ENCODE assay signal across 14 cellular contexts in the genomic region with DNA sequence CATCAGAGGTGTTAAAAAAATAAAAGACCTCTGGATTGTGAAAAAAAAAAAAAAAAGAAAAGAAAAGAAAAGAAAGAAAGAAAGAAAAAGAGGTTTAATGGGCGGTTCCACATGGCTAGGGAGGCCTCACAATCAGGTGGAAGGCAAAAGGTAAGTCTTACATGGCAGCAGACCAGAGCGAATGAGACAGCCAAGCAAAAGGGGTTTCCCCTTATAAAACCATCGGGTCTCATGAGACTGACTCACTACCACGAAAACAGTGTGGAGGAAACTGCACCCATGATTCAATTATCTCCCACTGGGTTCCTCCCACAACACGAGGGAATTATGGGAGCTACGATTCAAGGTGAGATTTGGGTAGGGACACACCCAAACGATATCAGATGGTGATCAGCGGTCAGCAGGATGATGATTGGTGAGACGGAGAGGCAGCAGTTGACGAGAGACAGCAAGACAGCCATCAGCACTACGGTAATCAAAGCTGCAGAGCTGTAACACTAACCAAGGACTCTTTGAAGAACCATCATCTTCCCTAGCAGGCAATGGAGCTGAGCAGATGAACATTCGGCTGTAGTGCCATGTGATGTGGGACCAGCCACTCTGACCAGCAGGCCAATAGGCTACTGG. TPM values are rescaled to one million over a fixed set of nuclear protein-coding genes. Genes with fewer than 3 reads are reported as not detected.
DNase-seq lines count a peak whose midpoint lies in the region; ATAC-seq and TF ChIP-seq lines count a peak whose summit lies in the region.
"Had no signal": no experiment of that assay in that cellular context is flagged by ENCODE, and none has a peak within 500 bp of the region (broad histone marks: within the 10 kb centered on the region; RNA-seq: fewer than 3 reads in every experiment).

No MANE protein-coding gene starts in this region.

- no peak overlapping the region for H3K4me3 Mint-ChIP-seq in CD14-positive monocyte
- H3K4me3 Mint-ChIP-seq in naive thymus-derived CD8-positive, alpha-beta T cell: peak overlapping the region in 3 of 10 donors; percentile 13 to 24 (median 21)

- peaks cover 30% of the 10 kb centered on the region for H3K4me1 Mint-ChIP-seq in CD14-positive monocyte
- H3K4me1 Mint-ChIP-seq in naive thymus-derived CD8-positive, alpha-beta T cell: peaks cover 7 to 28% (median 20%) of the 10 kb centered on the region in 4 donors

- intact Hi-C loops in CD14-positive monocyte (cut with micrococcal nuclease): loop anchor here in 1 of 2 donors (5.0 kb wide), 1 partner anchor 49 kb away; a partner anchor contains a TSS

- peaks cover 7 to 13% (median 9%) of the 10 kb centered on the region in 7 donors for H3K9me3 Mint-ChIP-seq in CD14-positive monocyte
- H3K9me3 Mint-ChIP-seq in naive thymus-derived CD8-positive, alpha-beta T cell: peaks cover 0 to 20% (median 13%) of the 10 kb centered on the region in 9 donors

- peak overlapping the region in 6 of 7 donors; percentile 13 to 88 (median 71) for H3K27ac Mint-ChIP-seq in CD14-positive monocyte
- peak overlapping the region in 5 of 10 donors; percentile 5 to 85 (median 72) for H3K27ac Mint-ChIP-seq in naive thymus-derived CD8-positive, alpha-beta T cell

- POLR2A ChIA-PET in naive thymus-derived CD8-positive, alpha-beta T cell (lab: Charles Lee): interaction anchor here (0.5 kb wide), 1 partner anchor 27 kb away, joined by 4 read pairs; no protein-coding TSS in a partner anchor

- ATAC-seq in naive thymus-derived CD8-positive, alpha-beta T cell: peak; percentile 65 to 92
- ATAC-seq in GM21526 (IDR thresholded peaks at IDR 0.05; ENCODE audit: low FRiP score, unreplicated experiment) (no peak), HG02970 (IDR thresholded peaks at IDR 0.05; ENCODE audit: low FRiP score, unreplicated experiment) (no peak)

- no peak for TF ChIP-seq CTCF in CD14-positive monocyte (IDR thresholded peaks at IDR 0.05)

- peak; percentile 72 for DNase-seq in CD14-positive monocyte (ENCODE audit: low spot score)
- peak; percentile 34 for DNase-seq in HT1080 (ENCODE audit: low read depth)
- peak; percentile 56 for DNase-seq in activated naive CD4-positive, alpha-beta T cell treated with anti-CD3 and anti-CD28 coated beads, Interleukin-2, amount 50 U/mL, for 16 hours
- peak in 3 of 10 donors; percentile 14 to 71 (median 43) for DNase-seq in naive thymus-derived CD8-positive, alpha-beta T cell
- no peak for DNase-seq in foreskin melanocyte
- no peak for DNase-seq in COR-L47 (lab: John Stamatoyannopoulos, UW)
- DNase-seq: KBM-7, NCI-H226, small intestine, testis had no signal

- H3K36me3 Mint-ChIP-seq in CD14-positive monocyte: peaks cover 0 to 4% of the 10 kb centered on the region in 2 donors
- H3K36me3 Mint-ChIP-seq in naive thymus-derived CD8-positive, alpha-beta T cell: peaks cover 0 to 5% (median 4%) of the 10 kb centered on the region in 3 donors

- H3K27me3 Mint-ChIP-seq in CD14-positive monocyte (ENCODE audit: low read depth in 3 of 3): peaks cover 2 to 8% (median 2%) of the 10 kb centered on the region in 3 donors
- peaks cover 0 to 10% (median 2%) of the 10 kb centered on the region in 5 donors for H3K27me3 Mint-ChIP-seq in naive thymus-derived CD8-positive, alpha-beta T cell

RNA-seq across cellular contexts. Expression of a gene that starts 3.9 kb away (rescaled TPM):
- polyA plus RNA-seq in CD14-positive monocyte: 1 to 10 TPM; 1.8 to 2.1 TPM
- total RNA-seq in HT1080 (2014; rRNA removed; shearing (Covaris generic)): not detected in 2 replicates
- not detected in 2 replicates for polyA plus RNA-seq in HT1080 (2015; cell fraction: cytosol; rRNA removed)
- polyA plus RNA-seq in HT1080 (2015; cell fraction: nucleus; rRNA removed): not detected in 2 replicates
- under 1 TPM; 0.11 to 0.26 TPM for total RNA-seq in naive thymus-derived CD8-positive, alpha-beta T cell
- polyA plus RNA-seq in naive thymus-derived CD8-positive, alpha-beta T cell: not detected
- total RNA-seq: SJSA1 had no signal
- polyA plus RNA-seq: neural cell had no signal

RNA-seq across cellular contexts. Expression of a gene that starts 11.8 kb away (rescaled TPM):
- polyA plus RNA-seq in CD14-positive monocyte: not detected
- not detected in 2 replicates for total RNA-seq in HT1080 (2014; rRNA removed; shearing (Covaris generic))
- 0.15 TPM in 1 of 2 replicates, not detected in the other for polyA plus RNA-seq in HT1080 (2015; cell fraction: cytosol; rRNA removed)
- polyA plus RNA-seq in HT1080 (2015; cell fraction: nucleus; rRNA removed): 0.27 and 0.35 TPM in 2 replicates
- total RNA-seq in naive thymus-derived CD8-positive, alpha-beta T cell: not detected
- not detected for polyA plus RNA-seq in naive thymus-derived CD8-positive, alpha-beta T cell
- total RNA-seq: SJSA1 had no signal
- polyA plus RNA-seq: neural cell had no signal

RNA-seq across cellular contexts. Expression of a gene that starts 19.4 kb away (rescaled TPM):
- polyA plus RNA-seq in CD14-positive monocyte: 1 to 10 TPM; 7.1 to 7.9 TPM
- not detected in 2 replicates for total RNA-seq in HT1080 (2014; rRNA removed; shearing (Covaris generic))
- polyA plus RNA-seq in HT1080 (2015; cell fraction: cytosol; rRNA removed): not detected in 2 replicates
- not detected in 2 replicates for polyA plus RNA-seq in HT1080 (2015; cell fraction: nucleus; rRNA removed)
- total RNA-seq in naive thymus-derived CD8-positive, alpha-beta T cell: not detected
- not detected for polyA plus RNA-seq in naive thymus-derived CD8-positive, alpha-beta T cell
- total RNA-seq: SJSA1 had no signal
- polyA plus RNA-seq: neural cell had no signal

RNA-seq across cellular contexts. Expression of a gene that starts 49.3 kb away (rescaled TPM):
- 1 to 10 TPM; 1.1 to 2.1 TPM for polyA plus RNA-seq in CD14-positive monocyte
- total RNA-seq in HT1080 (2014; rRNA removed; shearing (Covaris generic)): not detected in 2 replicates
- polyA plus RNA-seq in HT1080 (2015; cell fraction: cytosol; rRNA removed): not detected in 2 replicates
- polyA plus RNA-seq in HT1080 (2015; cell fraction: nucleus; rRNA removed): not detected in 2 replicates
- 1 to 10 TPM; 1.7 to 2.3 TPM for total RNA-seq in naive thymus-derived CD8-positive, alpha-beta T cell
- polyA plus RNA-seq in naive thymus-derived CD8-positive, alpha-beta T cell: under 1 TPM in 2 of 3 donors, not detected in 1; 0.23 to 0.38 TPM
- total RNA-seq: SJSA1 had no signal
- polyA plus RNA-seq: neural cell had no signal

Comparison
In these comparisons a context has a peak if more than half of its experiments do, and no peak if none do; other contexts are left out.
1. DNase-seq: peak in CD14-positive monocyte (single experiment), HT1080 (single experiment) and activated naive CD4-positive, alpha-beta T cell treated with anti-CD3 and anti-CD28 coated beads, Interleukin-2, amount 50 U/mL, for 16 hours (single experiment); none in foreskin melanocyte (single experiment) and COR-L47 (single experiment).
2. ATAC-seq: peak in naive thymus-derived CD8-positive, alpha-beta T cell (2 of 2); none in GM21526 (single experiment) and HG02970 (single experiment).